Comparison of ENCODE assay signal across 8 cellular contexts in the genomic region with DNA sequence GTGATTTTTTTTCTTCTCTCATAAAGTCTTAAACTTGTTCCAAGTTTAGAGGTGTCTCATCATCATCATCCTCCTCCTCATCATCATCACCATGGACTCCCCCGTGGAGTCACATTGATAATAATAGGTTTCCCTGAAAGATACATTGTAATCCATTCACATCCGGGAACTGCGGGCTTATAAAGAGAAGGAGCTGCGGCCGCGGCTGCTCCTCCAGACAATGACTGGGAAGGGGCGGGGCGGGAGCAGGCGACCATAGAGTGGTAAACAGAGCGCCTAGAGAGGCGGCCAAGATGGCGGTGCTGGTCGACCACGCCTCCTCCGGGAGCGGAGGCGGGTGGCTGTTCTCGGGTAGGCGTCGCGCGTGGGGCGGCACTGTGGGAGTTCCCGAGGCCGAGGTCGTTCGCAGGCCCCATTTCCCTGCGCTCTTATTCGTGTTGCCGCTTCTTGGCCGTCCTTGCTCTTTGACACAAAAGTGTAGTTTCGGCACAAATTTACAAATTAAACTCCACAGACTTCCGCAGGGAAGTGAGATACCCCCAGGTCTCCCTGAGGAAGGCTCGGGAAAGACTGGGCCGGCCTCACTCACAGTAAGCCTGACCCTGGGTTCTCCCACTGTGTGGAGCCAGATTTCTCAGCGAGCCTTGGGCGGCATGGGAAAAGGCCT. TPM values are rescaled to one million over a fixed set of nuclear protein-coding genes. Genes with fewer than 3 reads are reported as not detected.
DNase-seq lines count a peak whose midpoint lies in the region; ATAC-seq and TF ChIP-seq lines count a peak whose summit lies in the region.

No MANE protein-coding gene starts in this region.

- H2AFZ ChIP-seq in OCI-LY3 (ENCODE audit: low read depth, low read length) = peak overlapping the region; percentile 5; the same call in 1 of the 2 replicates

- H3K4me3 ChIP-seq in OCI-LY3 (ENCODE audit: low read length) = peak overlapping the region; percentile 75
- H3K4me3 ChIP-seq in esophagus squamous epithelium = peak overlapping the region; percentile 61 to 81 (median 77)
- peak overlapping the region; percentile 77 to 83 for H3K4me3 ChIP-seq in muscle layer of colon (ENCODE audit: low read depth in 1 of 2, low read length in 2 of 2)

- peak; percentile 95 for DNase-seq in COLO668 (lab: John Stamatoyannopoulos, UW; ENCODE audit: unreplicated experiment)
- DNase-seq in HuH-7 (ENCODE audit: low spot score) = peak; percentile 57
- DNase-seq in activated T-cell treated with anti-CD3 and anti-CD28 coated beads, Interleukin-2, amount 50 U/mL, for 48 hours = peak; percentile 84 to 87
- DNase-seq in esophagus squamous epithelium (lab: John Stamatoyannopoulos, UW) = peak; percentile 67
- peak; percentile 84 for DNase-seq in stimulated activated CD8-positive, alpha-beta memory T cell treated with anti-CD3 and anti-CD28 coated beads, Interleukin-4, amount 100 ng/mL, for 48 hours

- intact Hi-C loops in esophagus squamous epithelium (cut with DNase I) = loop anchor here (10.0 kb wide), 1 partner anchor 175 kb away; no protein-coding TSS in a partner anchor

- WGBS in esophagus squamous epithelium, 2 donors = 0 to 7% methylated on average over 1 to 6 of the region's 37 CpGs

- H3K27me3 ChIP-seq in OCI-LY3 (ENCODE audit: low read depth, low read length) (no peaks in the 10 kb centered on the region), esophagus squamous epithelium (no peaks in the 10 kb centered on the region), muscle layer of colon (ENCODE audit: control insufficient read depth in 1 of 2, insufficient read depth in 2 of 2, low read length in 2 of 2) (no peaks in the 10 kb centered on the region)

- TF ChIP-seq CTCF in OCI-LY3 (IDR thresholded peaks at IDR 0.05; ENCODE audit: low read depth, low read length) = peak; percentile 14; the same call in 1 of the 2 replicates
- TF ChIP-seq CTCF in esophagus squamous epithelium (IDR thresholded peaks at IDR 0.05) = no peak

- peaks cover 51% of the 10 kb centered on the region for H3K79me2 ChIP-seq in OCI-LY3 (ENCODE audit: low read length)

- H3K4me1 ChIP-seq in OCI-LY3 (ENCODE audit: low read length) (peaks cover 26% of the 10 kb centered on the region), esophagus squamous epithelium (peaks cover 4 to 37% (median 9%) of the 10 kb centered on the region in 3 donors), muscle layer of colon (ENCODE audit: insufficient read depth, low read length) (peaks cover 14% of the 10 kb centered on the region)

- H3K4me2 ChIP-seq in OCI-LY3 (ENCODE audit: low read length) = peak overlapping the region; percentile 75

- H4K20me1 ChIP-seq in OCI-LY3 (ENCODE audit: insufficient read depth, low read length) = no peaks in the 10 kb centered on the region

- no peaks in the 10 kb centered on the region for H3K9me3 ChIP-seq in OCI-LY3 (ENCODE audit: insufficient read depth, low read length)
- no peaks in the 10 kb centered on the region for H3K9me3 ChIP-seq in esophagus squamous epithelium
- H3K9me3 ChIP-seq in muscle layer of colon (ENCODE audit: low read length) = no peaks in the 10 kb centered on the region

- TF ChIP-seq POLR2A in esophagus squamous epithelium (IDR thresholded peaks at IDR 0.05) = peak in 2 of 4 donors; percentile 57 to 63

- peak overlapping the region; percentile 92 for H3K9ac ChIP-seq in OCI-LY3 (ENCODE audit: low read length)
- H3K9ac ChIP-seq in muscle layer of colon (ENCODE audit: low read length) = peak overlapping the region; percentile 40

- peak; percentile 90 for ATAC-seq in GM21423 (IDR thresholded peaks at IDR 0.05; ENCODE audit: unreplicated experiment)

- peaks cover 22% of the 10 kb centered on the region for H3K36me3 ChIP-seq in OCI-LY3 (replicated peaks; ENCODE audit: low read depth, low read length)
- H3K36me3 ChIP-seq in esophagus squamous epithelium = no peaks in the 10 kb centered on the region
- no peaks in the 10 kb centered on the region for H3K36me3 ChIP-seq in muscle layer of colon (ENCODE audit: insufficient read depth, low read length)

- H3K27ac ChIP-seq in OCI-LY3 (ENCODE audit: low read length) (peak overlapping the region; percentile 88), esophagus squamous epithelium (peak overlapping the region; percentile 87 to 97 (median 92)), muscle layer of colon (ENCODE audit: low read depth, low read length) (peak overlapping the region; percentile 89)

RNA-seq across cellular contexts. Expression of a gene that starts 1.8 kb away (rescaled TPM):
- 10 to 100 TPM; 19.0 to 79.7 (median 26.0) TPM for total RNA-seq in esophagus squamous epithelium

Comparison
In these comparisons a context has a peak if more than half of its experiments do, and no peak if none do; other contexts are left out.
1. Peak in every context shown above with its lines: DNase-seq, ATAC-seq, H3K4me3 ChIP-seq and H3K27ac ChIP-seq.